In the genomic region with DNA sequence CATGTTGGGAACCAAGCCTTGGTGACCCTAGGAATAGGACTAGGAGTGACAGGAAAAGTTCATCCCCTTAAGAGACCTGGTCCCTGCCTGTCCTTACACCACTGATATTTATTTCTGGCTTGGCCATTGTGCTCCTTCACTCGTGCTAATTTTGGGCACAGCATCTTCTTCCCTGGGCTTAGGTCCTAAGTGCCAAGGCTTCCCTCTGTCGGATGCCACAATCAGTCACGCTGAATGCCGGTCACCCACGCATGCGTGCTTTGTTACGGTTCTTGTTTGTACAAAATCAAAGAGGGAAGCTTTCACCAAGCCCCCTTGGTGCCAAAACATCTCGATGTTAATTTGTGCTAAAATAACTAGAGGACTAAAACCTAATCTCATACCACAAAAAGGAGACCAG, we compare ENCODE assay signal across 20 cellular contexts. TPM values are rescaled to one million over a fixed set of nuclear protein-coding genes. Genes with fewer than 3 reads are reported as not detected.
DNase-seq lines count a peak whose midpoint lies in the region; ATAC-seq, FAIRE-seq and TF ChIP-seq lines count a peak whose summit lies in the region.
"Had no signal": no experiment of that assay in that cellular context is flagged by ENCODE, and none has a peak within 500 bp of the region (broad histone marks: within the 10 kb centered on the region; RNA-seq: fewer than 3 reads in every experiment).

No MANE protein-coding gene starts in this region.

- H3K27ac ChIP-seq in A549 = no peak overlapping the region
- H3K27ac ChIP-seq: BLaER1, KMS-11 had no signal

- no peak for TF ChIP-seq EP300 in A549 (IDR thresholded peaks at IDR 0.05)

- no peak for DNase-seq in A549 (ENCODE audit: low read depth in 1 of 2, low spot score in 1 of 2)
- peak; percentile 72 for DNase-seq in G401 (ENCODE audit: low spot score)
- DNase-seq in cerebellum (ENCODE audit: low spot score) = peak; percentile 56
- peak; percentile 37 for DNase-seq in left ventricle myocardium superior
- DNase-seq in NCI-H1930 (lab: John Stamatoyannopoulos, UW) = no peak
- DNase-seq in T-helper 1 cell = no peak
- DNase-seq in putamen (ENCODE audit: low spot score) = no peak
- DNase-seq: CD4-positive, alpha-beta T cell; COR-L47; GDM1; IMR-90; NCI-H1694; NCI-H2081 treated with DMSO at 0.1 percent for 48 hours; NCI-H774; SHP77 treated with DMSO at 0.1 percent for 48 hours; SK-N-SH had no signal

- no peaks in the 10 kb centered on the region for H3K9me3 ChIP-seq in A549
- H3K9me3 ChIP-seq: BLaER1, SK-N-SH had no signal

- no peak for TF ChIP-seq POLR2A in A549 (IDR thresholded peaks at IDR 0.05; ENCODE audit: low read length)

- in situ Hi-C loops in G401 (cut with HindIII; ENCODE audit: low sequenced_read_pairs) = no loop called here

- 87% methylated on average over 8 of the region's 8 CpGs for WGBS in A549 (ENCODE audit: missing lambda C conversion rate)

- H3K4me1 ChIP-seq in A549 = no peaks in the 10 kb centered on the region
- H3K4me1 ChIP-seq: BLaER1 had no signal

- ATAC-seq in A549 = no peak
- ATAC-seq in left ventricle myocardium superior = peak; percentile 87

- POLR2A ChIA-PET in A549 (lab: Yijun Ruan, JAX) = no interaction called here

- H3K4me3 ChIP-seq in A549 = no peak overlapping the region
- H3K4me3 ChIP-seq: BLaER1 had no signal

- no peak for TF ChIP-seq RAD21 in A549 (conservative IDR thresholded peaks at IDR 0.05 in 1 of 2, IDR thresholded peaks at IDR 0.05 in 1 of 2)

- peak; percentile 18 for FAIRE-seq in A549 (lab: Jason Lieb, UNC)
- FAIRE-seq: GM18507 had no signal

- intact Hi-C loops in left ventricle myocardium superior (cut with micrococcal nuclease) = no loop called here

- H3K4me2 ChIP-seq in A549 = no peak overlapping the region
- H3K4me2 ChIP-seq: BLaER1, KMS-11, SK-N-SH had no signal

- CTCF ChIA-PET in A549 (lab: Yijun Ruan, JAX) = no interaction called here

- no peak for TF ChIP-seq CTCF in A549 (IDR thresholded peaks at IDR 0.05)

TF ChIP-seq in A549, 52 proteins besides CTCF, POLR2A, EP300 and RAD21:
- TF ChIP-seq CHD2 (IDR thresholded peaks at IDR 0.05; ENCODE audit: low read length, partially characterized antibody) (no peak), KDM1A (IDR thresholded peaks at IDR 0.05; ENCODE audit: low read depth) (no peak), ZFP36 (IDR thresholded peaks at IDR 0.05; ENCODE audit: borderline replicate concordance, partially characterized antibody) (no peak), MAFK (IDR thresholded peaks at IDR 0.05; ENCODE audit: partially characterized antibody) (no peak), GATA3 (IDR thresholded peaks at IDR 0.05; ENCODE audit: borderline replicate concordance) (no peak), FOSB (CRISPR knock-in tag; IDR thresholded peaks at IDR 0.05) (no peak), NFE2L2 (conservative IDR thresholded peaks at IDR 0.05; ENCODE audit: low read length) (no peak), JUNB (IDR thresholded peaks at IDR 0.05) (no peak)
TF ChIP-seq in A549: peak in this region for 0.

RNA-seq across cellular contexts. Expression of gene MAP3K15, which starts 17.4 kb away (rescaled TPM):
- 5.7 and 5.8 TPM in 2 replicates for polyA plus RNA-seq in A549 (2011; rRNA removed)
- 2.7 and 3.0 TPM in 2 replicates for polyA plus RNA-seq in A549 (2012; cell fraction: cytosol; rRNA removed)
- 6.7 and 8.6 TPM in 2 replicates for polyA plus RNA-seq in A549 (2012; cell fraction: nucleus; rRNA removed)
- 2.2 to 2.4 TPM (median 2.3 TPM) in 3 replicates for polyA plus RNA-seq in A549 (2017; fragmentation: RNase III; extraction: RNeasy Plus Mini Kit Qiagen cat#74134 plus additional on column Dnase treatment)
- polyA minus RNA-seq in A549 (2011; rRNA and poly(A)+ RNA removed) = 3.8 TPM in 2 replicates
- 1.5 and 2.5 TPM in 2 replicates for total RNA-seq in G401 (2014; rRNA removed; shearing (Covaris generic))
- 0.82 TPM for total RNA-seq in cerebellum
- not detected for total RNA-seq in left ventricle myocardium superior
- total RNA-seq: RPMI7951 had no signal

Comparison
In these comparisons a context has a peak if more than half of its experiments do, and no peak if none do; other contexts are left out.
1. DNase-seq: peak in G401 (single experiment), cerebellum (single experiment) and left ventricle myocardium superior (single experiment); none in A549 (0 of 2), NCI-H1930 (0 of 2), T-helper 1 cell (0 of 5) and putamen (single experiment).